25 cellular contexts compared by ENCODE assay signal in genomic region chr2:191328150-191328809, GRCh38.
"Had no signal": no experiment of that assay in that cellular context is flagged by ENCODE, and none has a peak within 500 bp of the region (broad histone marks: within the 10 kb centered on the region; RNA-seq: fewer than 3 reads in every experiment).

No MANE protein-coding gene starts in this region.

- H3K4me2 ChIP-seq: KMS-11 had no signal

- FAIRE-seq: K562, RCC 7860 had no signal

- H3K36me3 Mint-ChIP-seq: IgD-negative memory B cell had no signal

- H3K4me3 Mint-ChIP-seq: IgD-negative memory B cell had no signal

- H3K9ac ChIP-seq: KMS-11 had no signal

- H3K27ac Mint-ChIP-seq: IgD-negative memory B cell had no signal

- H3K27me3 ChIP-seq: SJSA1 had no signal

- H3K27me3 Mint-ChIP-seq: IgD-negative memory B cell had no signal

- DNase-seq: Kasumi-1, MM.1S, NCI-H1105, NCI-H1417, NCI-H146, NCI-H1694 treated with DMSO at 0.1 percent for 48 hours, NCI-H1930, NCI-H2081, NCI-H2107, NCI-H2227 treated with DMSO at 0.1 percent for 48 hours, NCI-H510A, NCI-H524 treated with DMSO at 0.1 percent for 48 hours, NCI-H69, NCI-H774, Right ventricle myocardium superior, RPMI8226, SIG-M5, T-helper 1 cell had no signal

- H3K9me3 Mint-ChIP-seq: IgD-negative memory B cell had no signal

- ATAC-seq: K562 had no signal

- H3K4me3 ChIP-seq: K562, SJSA1, SK-N-MC had no signal

- H3K9me3 ChIP-seq: SJSA1 had no signal

- H3K27ac ChIP-seq: HL-60, KMS-11, SJSA1, SK-N-MC had no signal
